Comparison of ENCODE assay signal across 9 cellular contexts in the genomic region with DNA sequence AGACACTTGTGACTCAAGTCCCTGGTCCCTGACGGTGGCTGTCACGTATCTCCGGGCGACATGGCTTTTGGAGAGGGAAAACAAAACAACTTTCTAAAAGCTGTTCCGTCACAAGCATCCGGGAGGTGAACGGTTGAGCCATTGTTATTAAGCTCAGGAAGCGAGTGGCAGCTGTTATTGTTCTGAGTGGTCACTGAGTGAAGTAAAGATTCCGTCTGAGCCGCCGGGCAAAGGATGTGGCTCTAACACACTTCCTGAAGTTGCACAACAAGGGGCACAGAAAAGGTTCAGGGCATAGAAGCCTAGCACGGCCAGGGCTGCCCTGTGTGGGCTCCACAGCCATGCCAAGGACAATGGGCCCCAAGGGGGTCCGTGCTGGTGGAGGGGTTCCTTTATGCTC. TPM values are rescaled to one million over a fixed set of nuclear protein-coding genes. Genes with fewer than 3 reads are reported as not detected.
DNase-seq lines count a peak whose midpoint lies in the region; ATAC-seq and TF ChIP-seq lines count a peak whose summit lies in the region.
"Had no signal": no experiment of that assay in that cellular context is flagged by ENCODE, and none has a peak within 500 bp of the region (broad histone marks: within the 10 kb centered on the region; RNA-seq: fewer than 3 reads in every experiment).

No MANE protein-coding gene starts in this region.

- peaks cover 25% of the 10 kb centered on the region for H3K36me3 ChIP-seq in CD8-positive, alpha-beta T cell (ENCODE audit: insufficient read depth, low read length)
- H3K36me3 ChIP-seq in ascending aorta (no peaks in the 10 kb centered on the region), mucosa of descending colon (ENCODE audit: low read depth) (no peaks in the 10 kb centered on the region)

- POLR2A ChIA-PET in CD8-positive, alpha-beta T cell (lab: Charles Lee), result interaction anchor here (0.6 to 1.0 kb wide), 5 partner anchors 8 to 346 kb away, joined by 3 to 6 read pairs (median 3); partner anchors contain the start of gene ATG16L1

- DNase-seq in CD8-positive, alpha-beta T cell, result peak in 4 of 7 experiments; percentile 54 to 71 (median 61)
- DNase-seq in ascending aorta (ENCODE audit: low spot score in 2 of 2) (peak; percentile 43 to 84), mucosa of descending colon (peak in 2 of 3 donors; percentile 55 to 72), NK-92 (lab: John Stamatoyannopoulos, UW; ENCODE audit: unreplicated experiment) (no peak), GM19240 (ENCODE audit: insufficient read length, low spot score) (no peak), erythroblast (lab: John Stamatoyannopoulos, UW) (no peak)

- H3K36me3 Mint-ChIP-seq in CD8-positive, alpha-beta T cell, result peaks cover 65% of the 10 kb centered on the region
- peaks cover 12% of the 10 kb centered on the region for H3K36me3 Mint-ChIP-seq in IgD-negative memory B cell

- peaks cover 72% of the 10 kb centered on the region for H3K4me1 ChIP-seq in CD8-positive, alpha-beta T cell (ENCODE audit: insufficient read depth, low read length)
- H3K4me1 ChIP-seq in ascending aorta (no peaks in the 10 kb centered on the region), mucosa of descending colon (ENCODE audit: low read depth) (peaks cover 21% of the 10 kb centered on the region)

- no peaks in the 10 kb centered on the region for H3K27me3 Mint-ChIP-seq in CD8-positive, alpha-beta T cell (ENCODE audit: low read depth)
- no peaks in the 10 kb centered on the region for H3K27me3 Mint-ChIP-seq in IgD-negative memory B cell

- H3K27ac Mint-ChIP-seq in CD8-positive, alpha-beta T cell, result peak overlapping the region; percentile 91
- peak overlapping the region; percentile 92 to 98 (median 93) for H3K27ac Mint-ChIP-seq in IgD-negative memory B cell

- no peak for TF ChIP-seq POLR2A in erythroblast (IDR thresholded peaks at IDR 0.05; ENCODE audit: low read length)

- no peak for TF ChIP-seq CTCF in CD8-positive, alpha-beta T cell (IDR thresholded peaks at IDR 0.05)
- TF ChIP-seq CTCF in ascending aorta (IDR thresholded peaks at IDR 0.05) (no peak), mucosa of descending colon (IDR thresholded peaks at IDR 0.05) (no peak)

- no peaks in the 10 kb centered on the region for H3K27me3 ChIP-seq in CD8-positive, alpha-beta T cell (ENCODE audit: insufficient read depth, low read length)
- H3K27me3 ChIP-seq in ascending aorta, result no peaks in the 10 kb centered on the region

- peaks cover 85% of the 10 kb centered on the region for H3K4me1 Mint-ChIP-seq in CD8-positive, alpha-beta T cell (ENCODE audit: low read depth)
- H3K4me1 Mint-ChIP-seq in IgD-negative memory B cell, result peaks cover 67 to 84% (median 81%) of the 10 kb centered on the region in 3 donors

- peak overlapping the region; percentile 13 for H3K4me3 ChIP-seq in CD8-positive, alpha-beta T cell (ENCODE audit: low read depth, low read length)
- no peak overlapping the region for H3K4me3 ChIP-seq in ascending aorta
- H3K4me3 ChIP-seq in mucosa of descending colon, result no peak overlapping the region

- CTCF ChIA-PET in CD8-positive, alpha-beta T cell (lab: Charles Lee), result interaction anchor here (4.6 kb wide), 1 partner anchor 31 kb away, joined by 24 read pairs; no protein-coding TSS in a partner anchor

- ATAC-seq in CD8-positive, alpha-beta T cell, result peak; percentile 44
- ATAC-seq in mucosa of descending colon (peak; percentile 58), HG03469 (IDR thresholded peaks at IDR 0.05; ENCODE audit: unreplicated experiment) (no peak)

- intact Hi-C loops in CD8-positive, alpha-beta T cell (cut with DNase I, micrococcal nuclease), result loop anchor here (2.0 to 5.0 kb wide), 2 partner anchors 24 to 183 kb away; partner anchors contain the start of gene INPP5D (in 1 of the 2)
- intact Hi-C loops in ascending aorta (cut with DNase I) (no loop called here), mucosa of descending colon (cut with DNase I, micrococcal nuclease) (no loop called here)

- no peaks in the 10 kb centered on the region for H3K9me3 ChIP-seq in CD8-positive, alpha-beta T cell (ENCODE audit: low read length)
- no peaks in the 10 kb centered on the region for H3K9me3 ChIP-seq in ascending aorta
- H3K9me3 ChIP-seq in mucosa of descending colon, result no peaks in the 10 kb centered on the region

- no peaks in the 10 kb centered on the region for H3K9me3 Mint-ChIP-seq in CD8-positive, alpha-beta T cell
- no peaks in the 10 kb centered on the region for H3K9me3 Mint-ChIP-seq in IgD-negative memory B cell

- H3K27ac ChIP-seq in CD8-positive, alpha-beta T cell (ENCODE audit: low read depth, low read length), result peak overlapping the region; percentile 56
- peak overlapping the region in 1 of 2 donors; percentile 56 for H3K27ac ChIP-seq in ascending aorta

- peak overlapping the region; percentile 76 for H3K4me3 Mint-ChIP-seq in CD8-positive, alpha-beta T cell
- peak overlapping the region; percentile 76 to 94 (median 82) for H3K4me3 Mint-ChIP-seq in IgD-negative memory B cell

RNA-seq across cellular contexts. Expression of gene INPP5D, which starts 24.3 kb away (rescaled TPM):
- total RNA-seq in CD8-positive, alpha-beta T cell, result 100 to 1,000 TPM; 105 to 121 TPM
- polyA plus RNA-seq in IgD-negative memory B cell, result 220 TPM
- 21.7 TPM for total RNA-seq in ascending aorta
- 10 to 100 TPM in 1 of 3 donors, 1 to 10 TPM in 2; 8.2 to 14.4 (median 9.1) TPM for total RNA-seq in mucosa of descending colon
- polyA plus RNA-seq: neural cell had no signal

RNA-seq across cellular contexts. Expression of gene NEU2, which starts 52.0 kb away (rescaled TPM):
- total RNA-seq in CD8-positive, alpha-beta T cell, result not detected
- polyA plus RNA-seq in IgD-negative memory B cell, result not detected
- total RNA-seq in ascending aorta (not detected), mucosa of descending colon (not detected)
- polyA plus RNA-seq: neural cell had no signal

Comparison
In these comparisons a context has a peak if more than half of its experiments do, and no peak if none do; other contexts are left out.
1. DNase-seq: peak in CD8-positive, alpha-beta T cell (4 of 7), ascending aorta (2 of 2) and mucosa of descending colon (2 of 3); none in NK-92 (single experiment), GM19240 (single experiment) and erythroblast (0 of 2).
2. intact Hi-C loops: an anchor here in CD8-positive, alpha-beta T cell (2.0 to 5.0 kb wide); none called in ascending aorta and mucosa of descending colon.